ENCODE assay signal across 21 cellular contexts in genomic region chr1:1624443-1625403, GRCh38. TPM values are rescaled to one million over a fixed set of nuclear protein-coding genes. Genes with fewer than 3 reads are reported as not detected.
A peak's percentile ranks its signal among the peaks of the same experiment; 100 is the strongest.
DNase-seq lines count a peak whose midpoint lies in the region; ATAC-seq and TF ChIP-seq lines count a peak whose summit lies in the region.
"Had no signal": no experiment of that assay in that cellular context is flagged by ENCODE, and none has a peak within 500 bp of the region (broad histone marks: within the 10 kb centered on the region; RNA-seq: fewer than 3 reads in every experiment).

No MANE protein-coding gene starts in this region.

- H3K27ac ChIP-seq in psoas muscle (no peak overlapping the region), esophagus muscularis mucosa (replicated peaks in 1 of 4) (no peak overlapping the region)
- H3K27ac ChIP-seq: breast epithelium, pancreas, uterus had no signal

- H3K36me3 Mint-ChIP-seq in activated T-cell treated with anti-CD3 and anti-CD28 coated beads, Interleukin-2, amount 50 U/mL, for 24 hours (ENCODE audit: low read depth): no peaks in the 10 kb centered on the region
- no peaks in the 10 kb centered on the region for H3K36me3 Mint-ChIP-seq in activated T-cell treated with anti-CD3 and anti-CD28 coated beads, Interleukin-2, amount 50 U/mL, for 72 hours (ENCODE audit: insufficient read depth in 2 of 2)
- H3K36me3 Mint-ChIP-seq: CD8-positive, alpha-beta memory T cell had no signal

- H3K36me3 ChIP-seq in psoas muscle (ENCODE audit: insufficient read depth in 1 of 2, low read depth in 1 of 2) (peaks cover 4 to 51% of the 10 kb centered on the region in 2 donors), esophagus muscularis mucosa (peaks cover 14 to 65% (median 47%) of the 10 kb centered on the region in 4 donors)
- H3K36me3 ChIP-seq: breast epithelium, uterus had no signal

- no peaks in the 10 kb centered on the region for H3K4me1 Mint-ChIP-seq in activated T-cell treated with anti-CD3 and anti-CD28 coated beads, Interleukin-2, amount 50 U/mL, for 24 hours (ENCODE audit: low read depth)
- H3K4me1 Mint-ChIP-seq in activated T-cell treated with anti-CD3 and anti-CD28 coated beads, Interleukin-2, amount 50 U/mL, for 72 hours (ENCODE audit: low read depth): no peaks in the 10 kb centered on the region

- H3K4me3 ChIP-seq in psoas muscle (no peak overlapping the region), esophagus muscularis mucosa (no peak overlapping the region)
- H3K4me3 ChIP-seq: breast epithelium, gastrocnemius medialis, lung, pancreas, uterus had no signal

- H3K9me3 Mint-ChIP-seq in activated T-cell treated with anti-CD3 and anti-CD28 coated beads, Interleukin-2, amount 50 U/mL, for 24 hours: no peaks in the 10 kb centered on the region
- no peaks in the 10 kb centered on the region for H3K9me3 Mint-ChIP-seq in activated T-cell treated with anti-CD3 and anti-CD28 coated beads, Interleukin-2, amount 50 U/mL, for 72 hours
- H3K9me3 Mint-ChIP-seq: CD8-positive, alpha-beta memory T cell; dendritic cell treated with granulocyte-macrophage colony-stimulating factor and Interleukin-4, amounts not matched to agents 40 ng/mL and 50 ng/mL, for 4 days had no signal

- no peaks in the 10 kb centered on the region for H3K27me3 Mint-ChIP-seq in activated T-cell treated with anti-CD3 and anti-CD28 coated beads, Interleukin-2, amount 50 U/mL, for 24 hours
- H3K27me3 Mint-ChIP-seq in activated T-cell treated with anti-CD3 and anti-CD28 coated beads, Interleukin-2, amount 50 U/mL, for 72 hours (ENCODE audit: low read depth): no peaks in the 10 kb centered on the region

- H3K4me1 ChIP-seq in psoas muscle (peaks cover 46% of the 10 kb centered on the region), esophagus muscularis mucosa (peaks cover 0 to 15% (median 6%) of the 10 kb centered on the region in 4 donors)
- H3K4me1 ChIP-seq: breast epithelium, pancreas, uterus had no signal

- TF ChIP-seq EP300 in esophagus muscularis mucosa (IDR thresholded peaks at IDR 0.05): no peak

- intact Hi-C loops in cardiac septum (cut with DNase I): no loop called here
- intact Hi-C loops in psoas muscle (cut with DNase I): no loop called here
- intact Hi-C loops in esophagus muscularis mucosa (cut with DNase I): no loop called here

- no peak for ATAC-seq in activated T-cell treated with anti-CD3 and anti-CD28 coated beads, Interleukin-2, amount 50 U/mL, for 72 hours (replicated peaks in 1 of 2)
- ATAC-seq in psoas muscle: no peak
- ATAC-seq: gastrocnemius medialis, HCT116, pancreas had no signal

- 77 to 82% (median 81%) methylated on average over 37 to 38 of the region's 38 CpGs for WGBS in psoas muscle, 3 donors
- WGBS in esophagus muscularis mucosa: 83% methylated on average over 29 of the region's 38 CpGs

- H3K9me3 ChIP-seq in psoas muscle (no peaks in the 10 kb centered on the region), esophagus muscularis mucosa (no peaks in the 10 kb centered on the region)
- H3K9me3 ChIP-seq: breast epithelium, gastrocnemius medialis, pancreas, uterus had no signal

- no peaks in the 10 kb centered on the region for H3K27me3 ChIP-seq in psoas muscle (ENCODE audit: insufficient read depth in 3 of 3, low read length in 2 of 3)
- peaks cover 0 to 18% (median 0%) of the 10 kb centered on the region in 4 donors for H3K27me3 ChIP-seq in esophagus muscularis mucosa
- H3K27me3 ChIP-seq: breast epithelium, gastrocnemius medialis, pancreas, uterus had no signal

- no peak for TF ChIP-seq CTCF in psoas muscle (IDR thresholded peaks at IDR 0.05)
- TF ChIP-seq CTCF in esophagus muscularis mucosa (IDR thresholded peaks at IDR 0.05): no peak

- TF ChIP-seq POLR2A in esophagus muscularis mucosa (IDR thresholded peaks at IDR 0.05; ENCODE audit: low read depth): no peak

- H3K27ac Mint-ChIP-seq in activated T-cell treated with anti-CD3 and anti-CD28 coated beads, Interleukin-2, amount 50 U/mL, for 24 hours: peak overlapping the region; percentile 4
- H3K27ac Mint-ChIP-seq in activated T-cell treated with anti-CD3 and anti-CD28 coated beads, Interleukin-2, amount 50 U/mL, for 72 hours: no peak overlapping the region
- H3K27ac Mint-ChIP-seq: dendritic cell treated with granulocyte-macrophage colony-stimulating factor and Interleukin-4, amounts not matched to agents 40 ng/mL and 50 ng/mL, for 4 days had no signal

- peak; percentile 34 for DNase-seq in activated T-cell treated with anti-CD3 and anti-CD28 coated beads, Interleukin-2, amount 50 U/mL, for 24 hours
- no peak for DNase-seq in activated T-cell treated with anti-CD3 and anti-CD28 coated beads, Interleukin-2, amount 50 U/mL, for 72 hours
- peak; percentile 8 for DNase-seq in NCI-H2171 (lab: John Stamatoyannopoulos, UW)
- peak; percentile 87 for DNase-seq in cardiac septum (ENCODE audit: low spot score)
- DNase-seq in psoas muscle: peak; percentile 21 to 54
- DNase-seq in esophagus muscularis mucosa (ENCODE audit: extremely low spot score): no peak
- DNase-seq in SIG-M5 treated with dmso at 0.1 percent for 504 hours (lab: John Stamatoyannopoulos, UW; ENCODE audit: unreplicated experiment): no peak
- no peak for DNase-seq in effector CD8-positive, alpha-beta T cell (lab: John Stamatoyannopoulos, UW)
- DNase-seq: activated CD4-positive, CD25-positive, alpha-beta regulatory T cell; gastrocnemius medialis; NCI-H1092; NCI-H345; SHP77 treated with DMSO at 0.1 percent for 48 hours; stimulated activated CD4-positive, alpha-beta T cell treated with anti-CD3 and anti-CD28 coated beads, Interleukin-4, amount 100 ng/mL, for 24 hours; uterus had no signal

- H3K4me3 Mint-ChIP-seq in activated T-cell treated with anti-CD3 and anti-CD28 coated beads, Interleukin-2, amount 50 U/mL, for 24 hours: no peak overlapping the region
- H3K4me3 Mint-ChIP-seq in activated T-cell treated with anti-CD3 and anti-CD28 coated beads, Interleukin-2, amount 50 U/mL, for 72 hours: no peak overlapping the region
- H3K4me3 Mint-ChIP-seq: CD8-positive, alpha-beta memory T cell; dendritic cell treated with granulocyte-macrophage colony-stimulating factor and Interleukin-4, amounts not matched to agents 40 ng/mL and 50 ng/mL, for 4 days had no signal

RNA-seq across cellular contexts. Expression of gene MMP23B, which starts 7.2 kb away (rescaled TPM):
- total RNA-seq in activated T-cell treated with anti-CD3 and anti-CD28 coated beads, Interleukin-2, amount 50 U/mL, for 72 hours: 1 to 10 TPM; 1.5 TPM
- total RNA-seq in cardiac septum (60.2 TPM), psoas muscle (1 to 10 TPM in 1 of 4 donors, under 1 TPM in 2, not detected in 1; 0.32 to 1.8 (median 0.64) TPM), esophagus muscularis mucosa (10 to 100 TPM in 3 of 4 donors, 1 to 10 TPM in 1; 3.2 to 19.5 (median 14.0) TPM)
- under 1 TPM in 2 of 3 donors, not detected in 1; 0.25 to 0.29 TPM for polyA plus RNA-seq in psoas muscle

RNA-seq across cellular contexts. Expression of gene MIB2, which starts 9.4 kb away (rescaled TPM):
- total RNA-seq in activated T-cell treated with anti-CD3 and anti-CD28 coated beads, Interleukin-2, amount 50 U/mL, for 72 hours: 10 to 100 TPM; 68.6 to 78.6 TPM
- 82.4 TPM for total RNA-seq in cardiac septum
- 100 to 1,000 TPM in 1 of 4 donors, 10 to 100 TPM in 3; 66.5 to 106 (median 75.4) TPM for total RNA-seq in psoas muscle
- polyA plus RNA-seq in psoas muscle: 10 to 100 TPM; 41.8 to 80.5 (median 78.7) TPM
- 10 to 100 TPM; 33.6 to 99.9 (median 74.6) TPM for total RNA-seq in esophagus muscularis mucosa

RNA-seq across cellular contexts. Expression of gene FNDC10, which starts 24.8 kb away (rescaled TPM):
- 1 to 10 TPM in 1 of 2 donors, under 1 TPM in 1; 1.00 to 1.5 TPM for total RNA-seq in activated T-cell treated with anti-CD3 and anti-CD28 coated beads, Interleukin-2, amount 50 U/mL, for 72 hours
- total RNA-seq in cardiac septum: 1.7 TPM
- under 1 TPM in 3 of 4 donors, not detected in 1; 0.44 to 0.89 (median 0.82) TPM for total RNA-seq in psoas muscle
- polyA plus RNA-seq in psoas muscle: under 1 TPM; 0.15 to 0.96 (median 0.34) TPM
- 1 to 10 TPM in 1 of 4 donors, under 1 TPM in 2, not detected in 1; 0.50 to 1.9 (median 0.84) TPM for total RNA-seq in esophagus muscularis mucosa

RNA-seq across cellular contexts. Expression of gene CDK11B, which starts 34.1 kb away (rescaled TPM):
- total RNA-seq in activated T-cell treated with anti-CD3 and anti-CD28 coated beads, Interleukin-2, amount 50 U/mL, for 72 hours: 10 to 100 TPM; 41.5 to 42.3 TPM
- total RNA-seq in cardiac septum (30.4 TPM), psoas muscle (10 to 100 TPM; 30.6 to 43.0 (median 36.4) TPM), esophagus muscularis mucosa (10 to 100 TPM; 27.2 to 68.9 (median 33.0) TPM)
- polyA plus RNA-seq in psoas muscle: 10 to 100 TPM; 42.1 to 72.8 (median 55.2) TPM

RNA-seq across cellular contexts. Expression of gene SSU72, which starts 50.1 kb away (rescaled TPM):
- 100 to 1,000 TPM; 138 to 167 TPM for total RNA-seq in activated T-cell treated with anti-CD3 and anti-CD28 coated beads, Interleukin-2, amount 50 U/mL, for 72 hours
- total RNA-seq in cardiac septum: 90.7 TPM
- total RNA-seq in psoas muscle: 100 to 1,000 TPM; 130 to 185 (median 167) TPM
- polyA plus RNA-seq in psoas muscle: 100 to 1,000 TPM; 137 to 207 (median 192) TPM
- total RNA-seq in esophagus muscularis mucosa: 100 to 1,000 TPM in 2 of 4 donors, 10 to 100 TPM in 2; 78.7 to 134 (median 112) TPM

Comparison
In these comparisons a context has a peak if more than half of its experiments do, and no peak if none do; other contexts are left out.
1. DNase-seq: peak in activated T-cell treated with anti-CD3 and anti-CD28 coated beads, Interleukin-2, amount 50 U/mL, for 24 hours (single experiment), NCI-H2171 (single experiment), cardiac septum (single experiment) and psoas muscle (2 of 2); none in activated T-cell treated with anti-CD3 and anti-CD28 coated beads, Interleukin-2, amount 50 U/mL, for 72 hours (0 of 2), esophagus muscularis mucosa (single experiment), SIG-M5 treated with dmso at 0.1 percent for 504 hours (single experiment) and effector CD8-positive, alpha-beta T cell (single experiment).